In genomic region chr2:70480468-70480867, GRCh38 we compare ENCODE assay signal across 17 cellular contexts.
DNase-seq lines count a peak whose midpoint lies in the region; ATAC-seq and TF ChIP-seq lines count a peak whose summit lies in the region.
"Had no signal": no experiment of that assay in that cellular context is flagged by ENCODE, and none has a peak within 500 bp of the region (broad histone marks: within the 10 kb centered on the region; RNA-seq: fewer than 3 reads in every experiment).

No MANE protein-coding gene starts in this region.

- TF ChIP-seq POLR2A in uterus (IDR thresholded peaks at IDR 0.05), result no peak

- no peak overlapping the region for H3K27ac ChIP-seq in uterus

- DNase-seq in NCI-H510A treated with DMSO at 0.1 percent for 48 hours (lab: John Stamatoyannopoulos, UW), result peak; percentile 37
- DNase-seq in NCI-H510A (lab: John Stamatoyannopoulos, UW), result no peak
- DNase-seq in activated B cell treated with CpG ODN at 0.5 μM for 24 hours, result no peak
- DNase-seq in uterus, result no peak
- no peak for DNase-seq in head of caudate nucleus
- DNase-seq in activated CD4-positive, CD25-positive, alpha-beta regulatory T cell treated with anti-CD3 and anti-CD28 coated beads, Interleukin-2, amount 50 U/mL, for 72 hours, result no peak
- DNase-seq: 8988T, DMS153, NCI-H1048, NCI-H146, NCI-H82, SIG-M5, T-helper 17 cell had no signal

- peaks cover 5% of the 10 kb centered on the region for H3K9me3 Mint-ChIP-seq in activated B cell treated with CpG ODN at 0.5 μM for 24 hours

- H3K27me3 ChIP-seq in uterus, result no peaks in the 10 kb centered on the region
- H3K27me3 ChIP-seq: BLaER1 treated with 17β-estradiol and CSF1 and Interleukin-3, amounts not matched to agents 10 nM and 100 nM had no signal

- H3K4me1 ChIP-seq in uterus, result no peaks in the 10 kb centered on the region

- no peaks in the 10 kb centered on the region for H3K9me3 ChIP-seq in uterus

- no peaks in the 10 kb centered on the region for H3K36me3 ChIP-seq in uterus

- POLR2A ChIA-PET in activated B cell treated with CpG ODN at 0.5 μM for 24 hours (lab: Charles Lee), result no interaction called here

- H3K27ac Mint-ChIP-seq in activated B cell treated with CpG ODN at 0.5 μM for 24 hours, result peak overlapping the region; percentile 54
- H3K27ac Mint-ChIP-seq: T-helper 17 cell had no signal

- H3K27me3 Mint-ChIP-seq in activated B cell treated with CpG ODN at 0.5 μM for 24 hours, result no peaks in the 10 kb centered on the region
- H3K27me3 Mint-ChIP-seq: T-helper 17 cell had no signal

- peaks cover 34% of the 10 kb centered on the region for H3K4me1 Mint-ChIP-seq in activated B cell treated with CpG ODN at 0.5 μM for 24 hours

- CTCF ChIA-PET in activated B cell treated with CpG ODN at 0.5 μM for 24 hours (lab: Charles Lee), result no interaction called here

- no peaks in the 10 kb centered on the region for H3K36me3 Mint-ChIP-seq in activated B cell treated with CpG ODN at 0.5 μM for 24 hours (ENCODE audit: low read depth)

- intact Hi-C loops in activated B cell treated with CpG ODN at 0.5 μM for 24 hours (cut with micrococcal nuclease), result loop anchor here (1.0 kb wide), 1 partner anchor 36 kb away; no protein-coding TSS in a partner anchor
- intact Hi-C loops in uterus (cut with DNase I; ENCODE audit: low total_unique reads), result no loop called here
- intact Hi-C loops in head of caudate nucleus (cut with DNase I), result no loop called here

- ATAC-seq in HG02870 (IDR thresholded peaks at IDR 0.05; ENCODE audit: unreplicated experiment) (peak; percentile 62), activated B cell treated with CpG ODN at 0.5 μM for 24 hours (ENCODE audit: low read depth) (peak; percentile 79), HG03460 (IDR thresholded peaks at IDR 0.05; ENCODE audit: unreplicated experiment) (no peak)
- ATAC-seq: K562, T-helper 17 cell had no signal

- no peak overlapping the region for H3K4me3 ChIP-seq in uterus
- H3K4me3 ChIP-seq: BLaER1 treated with 17β-estradiol and CSF1 and Interleukin-3, amounts not matched to agents 10 nM and 100 nM; K562 had no signal

- peak overlapping the region; percentile 6 for H3K4me3 Mint-ChIP-seq in activated B cell treated with CpG ODN at 0.5 μM for 24 hours
- H3K4me3 Mint-ChIP-seq: T-helper 17 cell had no signal

- no peak for TF ChIP-seq CTCF in activated B cell treated with CpG ODN at 0.5 μM for 24 hours (IDR thresholded peaks at IDR 0.05)
- no peak for TF ChIP-seq CTCF in uterus (IDR thresholded peaks at IDR 0.05)
